In the genomic region with DNA sequence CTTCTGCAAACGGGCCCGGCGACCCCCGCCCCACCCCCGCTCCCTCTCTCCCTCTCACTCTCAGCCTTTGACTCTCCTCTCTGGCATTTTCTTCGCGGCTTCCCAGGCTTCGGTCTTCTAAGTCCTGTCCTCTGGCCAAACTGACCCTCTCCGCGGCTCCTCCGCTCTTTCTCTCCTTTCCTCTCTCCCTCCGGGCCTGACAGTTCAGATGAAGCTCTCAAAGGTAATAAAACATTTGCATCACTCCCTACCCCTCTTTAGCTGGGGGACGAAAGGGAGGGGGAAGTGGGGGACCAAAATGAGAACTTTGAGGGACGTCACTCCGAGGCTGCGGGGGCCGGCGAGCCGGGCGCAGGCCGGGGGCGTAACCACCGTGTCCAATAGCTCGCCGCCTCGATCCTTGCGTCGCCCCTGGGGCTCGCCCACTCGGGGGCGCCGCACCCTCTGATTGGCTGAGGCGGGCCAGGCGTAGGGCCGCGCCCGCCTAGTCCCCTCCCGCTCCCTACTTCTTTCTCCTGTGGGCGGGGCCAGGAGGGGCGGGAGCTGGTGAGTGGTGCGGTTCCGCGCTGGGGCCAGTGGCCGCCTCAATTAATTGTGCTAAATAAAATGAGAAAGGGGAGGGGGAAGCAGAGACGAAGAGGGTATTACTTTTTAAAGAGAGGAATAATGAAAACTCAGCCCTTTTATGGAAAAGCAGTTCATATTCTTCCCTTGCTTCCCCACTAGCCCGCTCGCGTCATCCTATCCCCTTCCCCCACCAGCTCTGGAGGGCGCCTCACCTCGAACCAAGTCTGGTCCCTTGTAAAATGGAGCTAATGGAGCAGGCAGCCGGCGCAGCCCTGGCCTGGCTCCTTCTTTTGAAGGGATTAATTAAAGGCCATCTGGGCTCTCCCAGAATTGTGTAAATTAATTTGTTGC, we compare ENCODE assay signal across 8 cellular contexts. TPM values are rescaled to one million over a fixed set of nuclear protein-coding genes. Genes with fewer than 3 reads are reported as not detected.
A peak's percentile ranks its signal among the peaks of the same experiment; 100 is the strongest.
DNase-seq lines count a peak whose midpoint lies in the region; ATAC-seq and TF ChIP-seq lines count a peak whose summit lies in the region.

A gene (minus strand): TSS at position 228 of the 918 bp plus-strand sequence. CDS start 1,064 bp downstream, outside the sequence.

- ATAC-seq in upper lobe of right lung (peak; percentile 81), GM21360 (IDR thresholded peaks at IDR 0.05; ENCODE audit: unreplicated experiment) (no peak), HG03095 (IDR thresholded peaks at IDR 0.05; ENCODE audit: unreplicated experiment) (no peak)

- H3K36me3 ChIP-seq in KMS-11 (ENCODE audit: insufficient read depth) = no peaks in the 10 kb centered on the region
- H3K36me3 ChIP-seq in esophagus (ENCODE audit: control insufficient read depth in 2 of 2, insufficient read depth in 2 of 2, low read length in 1 of 2) = peaks cover 0 to 2% of the 10 kb centered on the region in 2 donors
- no peaks in the 10 kb centered on the region for H3K36me3 ChIP-seq in upper lobe of right lung

- peak within 1 kb of the TSS; percentile 36; the same call in 1 of the 2 replicates for H3K27ac ChIP-seq in KMS-11
- H3K27ac ChIP-seq in esophagus (ENCODE audit: low read depth in 2 of 2, low read length in 1 of 2) = peak within 1 kb of the TSS; percentile 81 to 84
- no peak within 1 kb of the TSS for H3K27ac ChIP-seq in upper lobe of right lung

- TF ChIP-seq CTCF in KMS-11 (conservative IDR thresholded peaks at IDR 0.05; ENCODE audit: low read depth, low read length) = no peak
- no peak for TF ChIP-seq CTCF in upper lobe of right lung (IDR thresholded peaks at IDR 0.05)

- H3K27me3 ChIP-seq in KMS-11 (ENCODE audit: insufficient read depth, low read depth) (no peaks in the 10 kb centered on the region), esophagus (ENCODE audit: control insufficient read depth in 1 of 2, insufficient read depth in 2 of 2, low read length in 2 of 2) (peaks cover 0 to 38% of the 10 kb centered on the region in 2 donors), mononuclear cell (ENCODE audit: insufficient read depth, low read length) (peaks cover 98% of the 10 kb centered on the region), upper lobe of right lung (peaks cover 97% of the 10 kb centered on the region)

- H3K79me2 ChIP-seq in KMS-11 (ENCODE audit: insufficient read depth, low read depth) = no peaks in the 10 kb centered on the region

- WGBS in esophagus, 2 donors = 3 to 5% methylated on average over 49 to 52 of the region's 52 CpGs

- peak within 1 kb of the TSS; percentile 52 for H3K9ac ChIP-seq in KMS-11

- H3K4me2 ChIP-seq in KMS-11 = peak within 1 kb of the TSS; percentile 70

- no peaks in the 10 kb centered on the region for H3K4me1 ChIP-seq in KMS-11 (ENCODE audit: low read depth, poor library complexity, severe bottlenecking)
- H3K4me1 ChIP-seq in esophagus (ENCODE audit: control insufficient read depth in 2 of 2, insufficient read depth in 2 of 2, low read length in 1 of 2) = peaks cover 6 to 9% of the 10 kb centered on the region in 2 donors
- H3K4me1 ChIP-seq in mononuclear cell (ENCODE audit: insufficient read depth, low read length) = peaks cover 34% of the 10 kb centered on the region
- peaks cover 25% of the 10 kb centered on the region for H3K4me1 ChIP-seq in upper lobe of right lung

- DNase-seq in D341Med (ENCODE audit: low spot score) = peak; percentile 99
- peak; percentile 92 for DNase-seq in SKM-1 treated with dmso at 0.1 percent for 144 hours (lab: John Stamatoyannopoulos, UW; ENCODE audit: unreplicated experiment)
- peak; percentile 73 for DNase-seq in upper lobe of right lung

- H2AFZ ChIP-seq in KMS-11 (ENCODE audit: low read depth) = peak within 1 kb of the TSS; percentile 87

- intact Hi-C loops in upper lobe of right lung (cut with DNase I) = no loop called here

- no peaks in the 10 kb centered on the region for H4K20me1 ChIP-seq in KMS-11 (ENCODE audit: insufficient read depth)

- peak within 1 kb of the TSS; percentile 86 for H3K4me3 ChIP-seq in KMS-11 (IDR thresholded peaks at IDR 0.05; ENCODE audit: insufficient read depth, low read depth, low read length)
- peak within 1 kb of the TSS; percentile 61 to 65 for H3K4me3 ChIP-seq in esophagus (ENCODE audit: low read depth in 1 of 2, low read length in 2 of 2)
- H3K4me3 ChIP-seq in mononuclear cell (ENCODE audit: low read length) = peak within 1 kb of the TSS; percentile 18
- H3K4me3 ChIP-seq in upper lobe of right lung = peak within 1 kb of the TSS; percentile 39

- H3K9me3 ChIP-seq in esophagus (ENCODE audit: control insufficient read depth in 2 of 2, insufficient read depth in 1 of 2, low read depth in 1 of 2, low read length in 1 of 2) (peaks cover 0 to 9% of the 10 kb centered on the region in 2 donors), mononuclear cell (ENCODE audit: low read depth, low read length) (no peaks in the 10 kb centered on the region), upper lobe of right lung (no peaks in the 10 kb centered on the region)

RNA-seq across cellular contexts. Expression of the gene that starts here (rescaled TPM):
- 1 to 10 TPM; 2.5 to 8.2 TPM for polyA plus RNA-seq in esophagus
- total RNA-seq in mononuclear cell (not detected), upper lobe of right lung (not detected)

Comparison
In these comparisons a context has a peak if more than half of its experiments do, and no peak if none do; other contexts are left out.
1. Peak in DNase-seq, ATAC-seq and H3K4me3 ChIP-seq in upper lobe of right lung; RNA of the gene not detected or under 1 TPM.
2. H3K4me3 ChIP-seq: peak in every context shown above with its lines; median percentile 86 in KMS-11; 63 in esophagus; 39 in upper lobe of right lung; 18 in mononuclear cell.